Comparison of ENCODE assay signal across 29 cellular contexts in genomic region chr20:52921300-52921699, GRCh38. TPM values are rescaled to one million over a fixed set of nuclear protein-coding genes. Genes with fewer than 3 reads are reported as not detected.
"Had no signal": no experiment of that assay in that cellular context is flagged by ENCODE, and none has a peak within 500 bp of the region (broad histone marks: within the 10 kb centered on the region; RNA-seq: fewer than 3 reads in every experiment).

No MANE protein-coding gene starts in this region.

- H3K36me3 Mint-ChIP-seq: neural progenitor cell; stimulated activated effector memory CD8-positive, alpha-beta T cell treated with anti-CD3 and anti-CD28 coated beads, Interleukin-12 subunit alpha, Interleukin-12 subunit beta, amount 100 ng/mL, for 72 hours had no signal

- DNase-seq: hippocampal formation; kidney glomerular epithelial cell; left colon; left lung; lower lobe of right lung; mammary epithelial cell; mesenchymal stem cell; naive thymus-derived CD8-positive, alpha-beta T cell; occipital lobe; retina; right cardiac atrium; sigmoid colon; small intestine; spleen; stimulated activated CD4-positive, alpha-beta T cell treated with anti-CD3 and anti-CD28 coated beads, Interleukin-4, amount 100 ng/mL, for 24 hours; stimulated activated naive CD4-positive, alpha-beta T cell; substantia nigra had no signal

- H3K27ac ChIP-seq: left lung, lower lobe of right lung, neural progenitor cell, neutrophil, parathyroid adenoma, sigmoid colon, spleen, tibial nerve, vagina had no signal

- H3K36me3 ChIP-seq: left lung, lower lobe of right lung, neural progenitor cell, neutrophil, sigmoid colon, spleen, tibial nerve, vagina had no signal

- H3K27me3 ChIP-seq: left lung, neural progenitor cell, neutrophil, sigmoid colon, spleen, tibial nerve, vagina had no signal

- H3K4me1 ChIP-seq: parathyroid adenoma, sigmoid colon, spleen, tibial nerve, vagina had no signal

- FAIRE-seq: keratinocyte, small intestine had no signal

- H3K4me3 Mint-ChIP-seq: naive thymus-derived CD8-positive, alpha-beta T cell; nephron; neural progenitor cell; stimulated activated effector memory CD8-positive, alpha-beta T cell treated with anti-CD3 and anti-CD28 coated beads, Interleukin-12 subunit alpha, Interleukin-12 subunit beta, amount 100 ng/mL, for 72 hours; stimulated activated naive CD8-positive, alpha-beta T cell treated with anti-CD3 and anti-CD28 coated beads, Interleukin-15, Interleukin-2, amounts not matched to agents 100 ng/mL and 50 ng/mL, for 24 hours; type B pancreatic cell had no signal

- H3K27ac Mint-ChIP-seq: naive thymus-derived CD8-positive, alpha-beta T cell; nephron; neural progenitor cell; stimulated activated effector memory CD8-positive, alpha-beta T cell treated with anti-CD3 and anti-CD28 coated beads, Interleukin-12 subunit alpha, Interleukin-12 subunit beta, amount 100 ng/mL, for 72 hours; stimulated activated naive CD8-positive, alpha-beta T cell treated with anti-CD3 and anti-CD28 coated beads, Interleukin-15, Interleukin-2, amounts not matched to agents 100 ng/mL and 50 ng/mL, for 24 hours; type B pancreatic cell had no signal

- H3K4me1 Mint-ChIP-seq: naive thymus-derived CD8-positive, alpha-beta T cell; stimulated activated effector memory CD8-positive, alpha-beta T cell treated with anti-CD3 and anti-CD28 coated beads, Interleukin-12 subunit alpha, Interleukin-12 subunit beta, amount 100 ng/mL, for 72 hours had no signal

- H3K9me3 Mint-ChIP-seq: stimulated activated effector memory CD8-positive, alpha-beta T cell treated with anti-CD3 and anti-CD28 coated beads, Interleukin-12 subunit alpha, Interleukin-12 subunit beta, amount 100 ng/mL, for 72 hours; stimulated activated naive CD8-positive, alpha-beta T cell treated with anti-CD3 and anti-CD28 coated beads, Interleukin-15, Interleukin-2, amounts not matched to agents 100 ng/mL and 50 ng/mL, for 24 hours had no signal

- ATAC-seq: left colon; left lung; lower lobe of right lung; naive thymus-derived CD8-positive, alpha-beta T cell; right cardiac atrium; stimulated activated effector memory CD8-positive, alpha-beta T cell treated with anti-CD3 and anti-CD28 coated beads, Interleukin-12 subunit alpha, Interleukin-12 subunit beta, amount 100 ng/mL, for 72 hours had no signal

- H3K4me3 ChIP-seq: left lung, lower lobe of right lung, neural progenitor cell, sigmoid colon, spleen, tibial nerve, vagina had no signal

- H3K9me3 ChIP-seq: left lung, lower lobe of right lung, neutrophil, sigmoid colon, spleen, tibial nerve, vagina had no signal

RNA-seq across cellular contexts. Expression of gene TSHZ2, which starts 50.9 kb away (rescaled TPM):
- total RNA-seq: osteocyte, pulmonary artery endothelial cell had no signal
